Comparison of ENCODE assay signal across 11 cellular contexts in genomic region chr12:6343518-6343917, GRCh38. TPM values are rescaled to one million over a fixed set of nuclear protein-coding genes. Genes with fewer than 3 reads are reported as not detected.
DNase-seq lines count a peak whose midpoint lies in the region; ATAC-seq and TF ChIP-seq lines count a peak whose summit lies in the region.
"Had no signal": no experiment of that assay in that cellular context is flagged by ENCODE, and none has a peak within 500 bp of the region (broad histone marks: within the 10 kb centered on the region; RNA-seq: fewer than 3 reads in every experiment).

No MANE protein-coding gene starts in this region.

- TF ChIP-seq CTCF in NB4 (IDR thresholded peaks at IDR 0.05; ENCODE audit: low read depth, low read length) (no peak), gastroesophageal sphincter (IDR thresholded peaks at IDR 0.05) (no peak), gastrocnemius medialis (IDR thresholded peaks at IDR 0.05 in 4 of 5, conservative IDR thresholded peaks at IDR 0.05 in 1 of 5) (no peak)

- ATAC-seq in gastroesophageal sphincter (no peak), gastrocnemius medialis (no peak), GM21737 (IDR thresholded peaks at IDR 0.05; ENCODE audit: unreplicated experiment) (no peak), GM21786 (IDR thresholded peaks at IDR 0.05; ENCODE audit: unreplicated experiment) (no peak), GM19328 (IDR thresholded peaks at IDR 0.05; ENCODE audit: unreplicated experiment) (no peak)
- ATAC-seq: T-helper 17 cell had no signal

- DNase-seq in NB4 (ENCODE audit: low read depth) (peak; percentile 61), gastrocnemius medialis (no peak), nucleus accumbens (lab: John Stamatoyannopoulos, UW) (no peak)
- DNase-seq: NCI-H2081 treated with DMSO at 0.1 percent for 48 hours, T-helper 17 cell had no signal

- no peaks in the 10 kb centered on the region for H3K9me3 ChIP-seq in BLaER1 treated with 17β-estradiol and CSF1 and Interleukin-3, amounts not matched to agents 10 nM and 100 nM (replicated peaks in 1 of 11)
- H3K9me3 ChIP-seq in gastroesophageal sphincter, result no peaks in the 10 kb centered on the region
- H3K9me3 ChIP-seq in gastrocnemius medialis, result no peaks in the 10 kb centered on the region

- H3K27ac ChIP-seq in BLaER1 treated with 17β-estradiol and CSF1 and Interleukin-3, amounts not matched to agents 10 nM and 100 nM, result peak overlapping the region; percentile 48 to 100 (median 98); a peak in 21 of 22 replicates
- H3K27ac ChIP-seq in gastroesophageal sphincter (peak overlapping the region; percentile 96 to 98 (median 97)), gastrocnemius medialis (peak overlapping the region; percentile 92 to 99 (median 96))

- in situ Hi-C loops in gastrocnemius medialis (cut with MboI; ENCODE audit: low sequenced_read_pairs in 4 of 4), result loop anchor here in 1 of 4 donors (25.0 kb wide), 1 partner anchor 119 kb away; the partner anchor contains the start of genes TAPBPL and VAMP1

- no peaks in the 10 kb centered on the region for H3K27me3 ChIP-seq in BLaER1 treated with 17β-estradiol and CSF1 and Interleukin-3, amounts not matched to agents 10 nM and 100 nM
- H3K27me3 ChIP-seq in gastroesophageal sphincter (no peaks in the 10 kb centered on the region), gastrocnemius medialis (no peaks in the 10 kb centered on the region)

- H4K20me1 ChIP-seq in BLaER1 treated with 17β-estradiol and CSF1 and Interleukin-3, amounts not matched to agents 10 nM and 100 nM, result peaks cover 21 to 33% (median 29%) of the 10 kb centered on the region in 11 experiments

- 20 to 70% methylated on average over 1 to 3 of the region's 5 CpGs for WGBS in gastroesophageal sphincter (ENCODE audit: low coverage in 1 of 2), 2 donors

- H3K4me2 ChIP-seq in BLaER1 treated with 17β-estradiol and CSF1 and Interleukin-3, amounts not matched to agents 10 nM and 100 nM, result peak overlapping the region; percentile 95 to 100 (median 99)

- peaks cover 65 to 84% (median 75%) of the 10 kb centered on the region in 10 experiments for H3K4me1 ChIP-seq in BLaER1 treated with 17β-estradiol and CSF1 and Interleukin-3, amounts not matched to agents 10 nM and 100 nM
- H3K4me1 ChIP-seq in gastroesophageal sphincter (peaks cover 3 to 81% (median 30%) of the 10 kb centered on the region in 3 donors), gastrocnemius medialis (peaks cover 36 to 43% of the 10 kb centered on the region in 2 donors)

- no peak for TF ChIP-seq EP300 in gastroesophageal sphincter (IDR thresholded peaks at IDR 0.05)

- peaks cover 5 to 31% (median 26%) of the 10 kb centered on the region in 11 experiments; a peak in 20 of 22 replicates for H3K36me3 ChIP-seq in BLaER1 treated with 17β-estradiol and CSF1 and Interleukin-3, amounts not matched to agents 10 nM and 100 nM
- H3K36me3 ChIP-seq in gastroesophageal sphincter (no peaks in the 10 kb centered on the region), gastrocnemius medialis (no peaks in the 10 kb centered on the region)

- peak overlapping the region; percentile 84 to 100 (median 97); a peak in 17 of 20 replicates for H3K4me3 ChIP-seq in BLaER1 treated with 17β-estradiol and CSF1 and Interleukin-3, amounts not matched to agents 10 nM and 100 nM
- H3K4me3 ChIP-seq in NB4 (ENCODE audit: low read depth, low read length) (no peak overlapping the region), gastroesophageal sphincter (no peak overlapping the region), gastrocnemius medialis (no peak overlapping the region)

- intact Hi-C loops in gastrocnemius medialis (cut with DNase I; ENCODE audit: low total_unique reads), result loop anchor here (2.0 to 5.0 kb wide), 3 partner anchors 13 to 109 kb away; partner anchors contain the start of gene TAPBPL

- TF ChIP-seq POLR2A in NB4 (IDR thresholded peaks at IDR 0.05; ENCODE audit: extremely low read depth, insufficient read length) (no peak), gastroesophageal sphincter (IDR thresholded peaks at IDR 0.05) (no peak), gastrocnemius medialis (IDR thresholded peaks at IDR 0.05) (no peak)

- peak overlapping the region; percentile 94 to 100 (median 98); a peak in 21 of 22 replicates for H3K9ac ChIP-seq in BLaER1 treated with 17β-estradiol and CSF1 and Interleukin-3, amounts not matched to agents 10 nM and 100 nM

RNA-seq across cellular contexts. Expression of gene TNFRSF1A, which starts 1.6 kb away (rescaled TPM):
- total RNA-seq in gastroesophageal sphincter (100 to 1,000 TPM; 150 to 356 (median 227) TPM), gastrocnemius medialis (100 to 1,000 TPM; 103 to 220 (median 193) TPM)

RNA-seq across cellular contexts. Expression of gene SCNN1A, which starts 31.8 kb away (rescaled TPM):
- total RNA-seq in gastroesophageal sphincter (10 to 100 TPM in 1 of 4 donors, 1 to 10 TPM in 1, under 1 TPM in 1, not detected in 1; 0.62 to 19.9 (median 5.2) TPM), gastrocnemius medialis (1 to 10 TPM in 1 of 4 donors, under 1 TPM in 2, not detected in 1; 0.20 to 2.0 (median 0.38) TPM)
- total RNA-seq: temporal lobe had no signal

RNA-seq across cellular contexts. Expression of gene PLEKHG6, which starts 33.0 kb away (rescaled TPM):
- total RNA-seq in gastroesophageal sphincter (10 to 100 TPM in 1 of 4 donors, 1 to 10 TPM in 1, under 1 TPM in 2; 0.35 to 44.5 (median 1.3) TPM), gastrocnemius medialis (under 1 TPM in 1 of 4 donors, not detected in 3; 0.29 TPM)
- total RNA-seq: T-helper 17 cell, temporal lobe had no signal

RNA-seq across cellular contexts. Expression of gene LTBR, which starts 40.4 kb away (rescaled TPM):
- 100 to 1,000 TPM in 3 of 4 donors, 10 to 100 TPM in 1; 86.5 to 139 (median 119) TPM for total RNA-seq in gastroesophageal sphincter
- 10 to 100 TPM; 40.2 to 98.6 (median 43.7) TPM for total RNA-seq in gastrocnemius medialis

Comparison
In these comparisons a context has a peak if more than half of its experiments do, and no peak if none do; other contexts are left out.
1. H3K4me3 ChIP-seq: peak in BLaER1 treated with 17β-estradiol and CSF1 and Interleukin-3, amounts not matched to agents 10 nM and 100 nM (10 of 10); none in NB4 (single experiment), gastroesophageal sphincter (0 of 2) and gastrocnemius medialis (0 of 4).
2. Peak in every context shown above with its lines, with median percentiles within 50 percentile points of each other: H3K27ac ChIP-seq.